Comparison of ENCODE assay signal across 1 cellular context in the genomic region with DNA sequence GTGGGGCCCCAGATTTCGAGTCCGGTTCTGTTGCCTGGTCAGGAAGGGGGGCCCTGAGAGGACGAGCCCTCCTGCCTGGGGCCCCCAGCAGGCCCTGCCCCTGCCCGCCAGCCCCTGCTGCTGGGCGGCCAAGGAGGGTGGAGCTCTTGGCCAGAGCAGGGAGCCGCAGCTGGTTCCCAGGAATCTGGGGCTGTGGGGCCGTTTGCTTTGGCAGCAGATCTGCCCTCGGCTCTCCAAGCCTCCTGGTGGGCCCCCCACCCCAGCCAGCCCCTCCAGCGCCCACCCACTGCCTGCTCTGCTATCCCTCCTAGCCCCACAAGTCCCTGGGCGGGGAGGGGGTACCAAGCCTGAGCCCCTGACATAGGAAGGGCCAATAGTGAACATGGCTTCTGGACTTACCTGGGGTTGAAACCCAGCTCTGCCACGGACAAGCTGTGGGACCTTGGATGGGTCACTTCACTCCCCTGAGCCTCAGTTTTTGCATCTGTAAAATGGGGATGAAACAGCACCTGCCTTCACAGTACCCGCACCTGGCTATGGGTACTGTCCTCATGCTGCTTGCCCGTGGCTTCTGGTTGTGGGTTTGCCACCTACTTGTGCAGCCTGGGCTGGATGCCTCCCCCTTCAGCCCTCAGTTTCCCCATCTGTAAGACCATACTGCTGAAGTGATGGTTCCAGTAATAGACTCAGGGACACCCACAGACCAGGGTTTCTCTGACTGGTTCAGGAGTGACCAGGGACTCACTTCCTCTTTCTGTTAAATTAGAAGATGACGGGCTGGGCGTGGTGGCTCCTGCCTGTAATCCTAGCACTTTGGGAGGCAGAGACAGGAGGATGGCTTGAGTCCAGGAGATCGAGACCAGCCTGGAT.
TF ChIP-seq lines count a peak whose summit lies in the region.

No MANE protein-coding gene starts in this region.

TF ChIP-seq in K562, 482 proteins besides CTCF, POLR2A, EP300 and RAD21 (continued from another document):
- TF ChIP-seq UBTF (IDR thresholded peaks at IDR 0.05; ENCODE audit: borderline replicate concordance in 1 of 2, low read depth in 2 of 2, low read length in 2 of 2) (no peak), ZNF436 (CRISPR knock-in tag; IDR thresholded peaks at IDR 0.05) (no peak), KAT2B (IDR thresholded peaks at IDR 0.05; ENCODE audit: low read depth, low read length) (no peak), CHD4 (IDR thresholded peaks at IDR 0.05; ENCODE audit: insufficient read depth, insufficient replicate concordance, low read depth, low read length, poor library complexity, severe bottlenecking) (peak; percentile 90), ILK (tag; IDR thresholded peaks at IDR 0.05; ENCODE audit: borderline replicate concordance, low read depth) (no peak), JUND (IDR thresholded peaks at IDR 0.05; ENCODE audit: borderline replicate concordance, low read depth, low read length) (no peak), JUND (tag; IDR thresholded peaks at IDR 0.05; ENCODE audit: borderline replicate concordance, low read depth, low read length) (no peak), ZKSCAN1 (IDR thresholded peaks at IDR 0.05; ENCODE audit: low read depth, low read length) (0 out of 2 replicates have a peak, but pooled peaks have one; percentile 27), NCOA2 (IDR thresholded peaks at IDR 0.05; ENCODE audit: partially characterized antibody in 2 of 2) (no peak), ZFP30 (CRISPR knock-in tag; IDR thresholded peaks at IDR 0.05; ENCODE audit: borderline replicate concordance) (no peak), RCOR1 (IDR thresholded peaks at IDR 0.05; ENCODE audit: borderline replicate concordance in 1 of 2, low read depth in 2 of 2, low read length in 2 of 2) (peak in 1 of 2 experiments; percentile 76; a peak in 3 of 4 replicates), ZMIZ1 (IDR thresholded peaks at IDR 0.05; ENCODE audit: low read depth in 2 of 2, low read length in 2 of 2) (no peak), GABPA (tag; conservative IDR thresholded peaks at IDR 0.05; ENCODE audit: low read depth) (no peak), STAG1 (CRISPR knock-in tag; IDR thresholded peaks at IDR 0.05; ENCODE audit: borderline replicate concordance) (no peak), CEBPB (tag; IDR thresholded peaks at IDR 0.05) (no peak), HCFC1 (IDR thresholded peaks at IDR 0.05; ENCODE audit: low read depth, low read length) (no peak), ZNF124 (CRISPR knock-in tag; IDR thresholded peaks at IDR 0.05) (no peak), SP1 (CRISPR knock-in tag; IDR thresholded peaks at IDR 0.05) (0 out of 2 replicates have a peak, but pooled peaks have one; percentile 32), CHD2 (IDR thresholded peaks at IDR 0.05; ENCODE audit: low read depth, low read length) (no peak), SMARCA5 (IDR thresholded peaks at IDR 0.05) (peak; percentile 87; the same call in 1 of the 2 replicates), MCM7 (IDR thresholded peaks at IDR 0.05) (no peak), FOXP1 (CRISPR knock-in tag; IDR thresholded peaks at IDR 0.05) (no peak), ZNF197 (CRISPR knock-in tag; IDR thresholded peaks at IDR 0.05; ENCODE audit: low read depth) (no peak), CBX3 (IDR thresholded peaks at IDR 0.05; ENCODE audit: borderline replicate concordance in 1 of 2, low read length in 2 of 2) (peak in 1 of 2 experiments; percentile 64; a peak in 1 of 3 replicates), KDM1A (IDR thresholded peaks at IDR 0.05) (peak; percentile 86 to 89), ZNF24 (IDR thresholded peaks at IDR 0.05) (0 out of 2 replicates have a peak, but pooled peaks have one; percentile 10)
- TF ChIP-seq, protein P1, sequence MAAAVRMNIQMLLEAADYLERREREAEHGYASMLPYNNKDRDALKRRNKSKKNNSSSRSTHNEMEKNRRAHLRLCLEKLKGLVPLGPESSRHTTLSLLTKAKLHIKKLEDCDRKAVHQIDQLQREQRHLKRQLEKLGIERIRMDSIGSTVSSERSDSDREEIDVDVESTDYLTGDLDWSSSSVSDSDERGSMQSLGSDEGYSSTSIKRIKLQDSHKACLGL (CRISPR knock-in tag; IDR thresholded peaks at IDR 0.05; ENCODE audit: borderline replicate concordance, poor library complexity, severe bottlenecking): no peak
- TF ChIP-seq, protein P2, sequence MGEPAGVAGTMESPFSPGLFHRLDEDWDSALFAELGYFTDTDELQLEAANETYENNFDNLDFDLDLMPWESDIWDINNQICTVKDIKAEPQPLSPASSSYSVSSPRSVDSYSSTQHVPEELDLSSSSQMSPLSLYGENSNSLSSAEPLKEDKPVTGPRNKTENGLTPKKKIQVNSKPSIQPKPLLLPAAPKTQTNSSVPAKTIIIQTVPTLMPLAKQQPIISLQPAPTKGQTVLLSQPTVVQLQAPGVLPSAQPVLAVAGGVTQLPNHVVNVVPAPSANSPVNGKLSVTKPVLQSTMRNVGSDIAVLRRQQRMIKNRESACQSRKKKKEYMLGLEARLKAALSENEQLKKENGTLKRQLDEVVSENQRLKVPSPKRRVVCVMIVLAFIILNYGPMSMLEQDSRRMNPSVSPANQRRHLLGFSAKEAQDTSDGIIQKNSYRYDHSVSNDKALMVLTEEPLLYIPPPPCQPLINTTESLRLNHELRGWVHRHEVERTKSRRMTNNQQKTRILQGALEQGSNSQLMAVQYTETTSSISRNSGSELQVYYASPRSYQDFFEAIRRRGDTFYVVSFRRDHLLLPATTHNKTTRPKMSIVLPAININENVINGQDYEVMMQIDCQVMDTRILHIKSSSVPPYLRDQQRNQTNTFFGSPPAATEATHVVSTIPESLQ (CRISPR knock-in tag; IDR thresholded peaks at IDR 0.05): no peak
